In genomic region chr6:25699649-25700048, GRCh38 we compare ENCODE assay signal across 9 cellular contexts. TPM values are rescaled to one million over a fixed set of nuclear protein-coding genes. Genes with fewer than 3 reads are reported as not detected.
"Had no signal": no experiment of that assay in that cellular context is flagged by ENCODE, and none has a peak within 500 bp of the region (broad histone marks: within the 10 kb centered on the region; RNA-seq: fewer than 3 reads in every experiment).

No MANE protein-coding gene starts in this region.

- DNase-seq: IMR-90, KBM-7, KG1 had no signal

- H3K27ac ChIP-seq: HL-60 had no signal

- ATAC-seq: HepG2 had no signal

- H3K36me3 Mint-ChIP-seq: IgD-negative memory B cell had no signal

- H3K27ac Mint-ChIP-seq: IgD-negative memory B cell had no signal

- H3K4me3 Mint-ChIP-seq: IgD-negative memory B cell had no signal

- FAIRE-seq: HepG2, HTR-8/SVneo had no signal

RNA-seq across cellular contexts. Expression of gene SCGN, which starts 47.6 kb away (rescaled TPM):
- total RNA-seq: HT-29, HT1080, IMR-90 had no signal
- polyA plus RNA-seq: IgD-negative memory B cell, IMR-90 had no signal

RNA-seq across cellular contexts. Expression of gene SLC17A4, which starts 54.9 kb away (rescaled TPM):
- total RNA-seq: HT1080, IMR-90 had no signal
- polyA plus RNA-seq: HepG2, IgD-negative memory B cell, IMR-90 had no signal
